9 cellular contexts compared by ENCODE assay signal in the genomic region with DNA sequence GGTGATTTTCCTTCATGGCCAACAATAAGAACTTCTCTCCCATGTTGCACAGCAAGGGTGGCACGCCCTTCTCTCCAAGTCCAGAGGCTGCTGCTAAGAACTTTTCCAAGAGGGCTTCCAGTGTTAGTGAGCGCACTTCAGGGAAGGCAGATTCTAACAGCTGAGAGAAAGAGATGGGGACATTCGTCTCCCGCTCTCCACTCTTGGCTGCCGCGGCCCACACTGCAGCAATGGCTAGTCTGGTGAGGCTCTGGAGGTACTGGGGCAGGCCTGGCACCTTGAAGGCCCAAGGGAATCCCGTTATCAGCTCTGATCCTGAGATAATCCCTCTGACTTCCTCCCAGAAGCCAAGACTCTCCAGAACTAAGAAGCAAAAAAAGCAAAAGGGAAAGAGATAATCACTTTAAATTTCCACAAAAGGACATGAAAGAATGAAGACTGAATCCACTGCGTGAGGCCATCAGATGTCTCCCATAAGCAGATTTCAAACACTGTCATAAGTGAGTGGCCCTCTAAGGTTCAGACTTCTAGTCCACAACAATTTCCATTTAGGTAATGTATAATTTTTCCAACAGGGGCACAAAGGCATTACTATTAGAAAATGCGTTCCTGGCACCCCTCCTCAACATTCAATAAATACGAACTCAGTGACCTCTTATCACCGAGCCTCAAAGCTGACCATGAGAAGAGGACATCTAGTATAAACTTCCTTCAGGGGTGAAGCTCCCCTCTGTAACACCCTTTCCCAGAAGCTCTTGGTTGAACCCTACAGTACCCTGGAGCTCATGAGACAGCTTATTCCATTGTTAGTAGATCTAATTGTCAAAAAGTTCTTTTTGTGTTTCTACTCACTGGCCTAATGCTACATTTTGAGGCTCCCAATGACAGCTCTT.
A peak's percentile ranks its signal among the peaks of the same experiment; 100 is the strongest.
DNase-seq lines count a peak whose midpoint lies in the region; ATAC-seq and TF ChIP-seq lines count a peak whose summit lies in the region.
"Had no signal": no experiment of that assay in that cellular context is flagged by ENCODE, and none has a peak within 500 bp of the region (broad histone marks: within the 10 kb centered on the region; RNA-seq: fewer than 3 reads in every experiment).

No MANE protein-coding gene starts in this region.

- WGBS in liver: 87% methylated on average over 11 of the region's 11 CpGs
- 84 to 85% methylated on average over 11 of the region's 11 CpGs for WGBS in tibial nerve, 2 donors

- no peaks in the 10 kb centered on the region for H3F3A ChIP-seq in MM.1S (ENCODE audit: insufficient read depth, low read length)

- no peak for DNase-seq in activated CD8-positive, alpha-beta memory T cell treated with anti-CD3 and anti-CD28 coated beads, Interleukin-2, amount 10 ng/mL, durations not matched to agents 7 days and 5 days
- no peak for DNase-seq in activated CD8-positive, alpha-beta memory T cell treated with anti-CD3 and anti-CD28 coated beads, Interleukin-2, amount 50 U/mL, for 48 hours
- no peak for DNase-seq in activated T-helper 2 cell treated with anti-CD3 and anti-CD28 coated beads, Interferon-gamma antibody, Interleukin-2, Interleukin-4, amounts not matched to agents 10 μg/mL and 5 μg/mL and 100 μg/mL, durations not matched to agents 14 hours and 24 hours and 36 hours (ENCODE audit: low spot score)
- DNase-seq in tibial nerve (ENCODE audit: low spot score in 2 of 2) (no peak), AG20443 (ENCODE audit: low spot score) (no peak), MM.1S (no peak)
- no peak for DNase-seq in stimulated activated CD8-positive, alpha-beta memory T cell treated with anti-CD3 and anti-CD28 coated beads, Interleukin-4, amount 100 ng/mL, for 48 hours
- DNase-seq: NCI-H187 had no signal

- TF ChIP-seq EP300 in tibial nerve (IDR thresholded peaks at IDR 0.05): no peak

- peaks cover 50% of the 10 kb centered on the region for H3K36me3 Mint-ChIP-seq in activated CD8-positive, alpha-beta memory T cell treated with anti-CD3 and anti-CD28 coated beads, Interleukin-2, amount 10 ng/mL, durations not matched to agents 7 days and 5 days
- peaks cover 49% of the 10 kb centered on the region for H3K36me3 Mint-ChIP-seq in activated T-helper 2 cell treated with anti-CD3 and anti-CD28 coated beads, Interferon-gamma antibody, Interleukin-2, Interleukin-4, amounts not matched to agents 10 μg/mL and 5 μg/mL and 100 μg/mL, durations not matched to agents 14 hours and 24 hours and 36 hours (ENCODE audit: low read depth)

- no peak overlapping the region for H2AFZ ChIP-seq in MM.1S (ENCODE audit: low read length)

- ATAC-seq in activated CD8-positive, alpha-beta memory T cell treated with anti-CD3 and anti-CD28 coated beads, Interleukin-2, amount 10 ng/mL, durations not matched to agents 7 days and 5 days: no peak

- H3K27ac ChIP-seq in liver (ENCODE audit: low read depth in 1 of 2, low read length in 2 of 2): peak overlapping the region; percentile 64 to 78
- peak overlapping the region; percentile 31 to 93 (median 76) for H3K27ac ChIP-seq in tibial nerve
- no peak overlapping the region for H3K27ac ChIP-seq in MM.1S (ENCODE audit: low read length)

- CTCF ChIA-PET in activated CD8-positive, alpha-beta memory T cell treated with anti-CD3 and anti-CD28 coated beads, Interleukin-2, amount 10 ng/mL, durations not matched to agents 7 days and 5 days (lab: Charles Lee): no interaction called here

- peaks cover 4 to 27% (median 10%) of the 10 kb centered on the region in 4 donors for H3K4me1 ChIP-seq in liver (ENCODE audit: control insufficient read depth in 4 of 4, insufficient read depth in 4 of 4, low read length in 3 of 4)
- peaks cover 0 to 25% (median 4%) of the 10 kb centered on the region in 4 donors for H3K4me1 ChIP-seq in tibial nerve
- peaks cover 16% of the 10 kb centered on the region for H3K4me1 ChIP-seq in MM.1S (ENCODE audit: low read length)

- H3K9me3 ChIP-seq in liver (ENCODE audit: control insufficient read depth in 4 of 4, low read length in 3 of 4) (no peaks in the 10 kb centered on the region), tibial nerve (no peaks in the 10 kb centered on the region), MM.1S (replicated peaks; ENCODE audit: insufficient read depth, low read length) (no peaks in the 10 kb centered on the region)

- H3K27ac Mint-ChIP-seq in activated CD8-positive, alpha-beta memory T cell treated with anti-CD3 and anti-CD28 coated beads, Interleukin-2, amount 10 ng/mL, durations not matched to agents 7 days and 5 days: peak overlapping the region; percentile 83
- H3K27ac Mint-ChIP-seq in activated T-helper 2 cell treated with anti-CD3 and anti-CD28 coated beads, Interferon-gamma antibody, Interleukin-2, Interleukin-4, amounts not matched to agents 10 μg/mL and 5 μg/mL and 100 μg/mL, durations not matched to agents 14 hours and 24 hours and 36 hours: peak overlapping the region; percentile 68

- no peaks in the 10 kb centered on the region for H3K9me2 ChIP-seq in MM.1S (replicated peaks; ENCODE audit: insufficient read depth, low read length)

- H3K9ac ChIP-seq in liver (ENCODE audit: low read depth in 1 of 2, low read length in 2 of 2) (no peak overlapping the region), MM.1S (ENCODE audit: low read length) (no peak overlapping the region)

- H3K27me3 ChIP-seq in liver (ENCODE audit: control insufficient read depth in 4 of 4, insufficient read depth in 4 of 4, low read length in 3 of 4) (no peaks in the 10 kb centered on the region), tibial nerve (no peaks in the 10 kb centered on the region), MM.1S (replicated peaks; ENCODE audit: insufficient read depth, low read length) (no peaks in the 10 kb centered on the region)

- TF ChIP-seq CTCF in liver (IDR thresholded peaks at IDR 0.05; ENCODE audit: low read depth, low read length, missing input control) (no peak), tibial nerve (IDR thresholded peaks at IDR 0.05) (no peak), MM.1S (IDR thresholded peaks at IDR 0.05; ENCODE audit: low read length) (no peak)

- no peaks in the 10 kb centered on the region for H3K36me3 ChIP-seq in liver (ENCODE audit: control insufficient read depth in 4 of 4, insufficient read depth in 3 of 4, low read depth in 1 of 4, low read length in 3 of 4)
- peaks cover 0 to 27% (median 0%) of the 10 kb centered on the region in 3 donors for H3K36me3 ChIP-seq in tibial nerve
- peaks cover 2% of the 10 kb centered on the region; the same call in 1 of the 2 replicates for H3K36me3 ChIP-seq in MM.1S (replicated peaks; ENCODE audit: insufficient read depth, low read length)

- intact Hi-C loops in activated T-helper 2 cell treated with anti-CD3 and anti-CD28 coated beads, Interferon-gamma antibody, Interleukin-2, Interleukin-4, amounts not matched to agents 10 μg/mL and 5 μg/mL and 100 μg/mL, durations not matched to agents 14 hours and 24 hours and 36 hours (cut with micrococcal nuclease): loop anchor here (5.0 kb wide), 2 partner anchors 94 to 166 kb away; no protein-coding TSS in a partner anchor

- H3K4me3 ChIP-seq in liver (ENCODE audit: low read depth in 1 of 3, low read length in 3 of 3) (no peak overlapping the region), tibial nerve (no peak overlapping the region), MM.1S (ENCODE audit: low read length) (no peak overlapping the region)

- H3K4me3 Mint-ChIP-seq in activated CD8-positive, alpha-beta memory T cell treated with anti-CD3 and anti-CD28 coated beads, Interleukin-2, amount 10 ng/mL, durations not matched to agents 7 days and 5 days: no peak overlapping the region
- no peak overlapping the region for H3K4me3 Mint-ChIP-seq in activated T-helper 2 cell treated with anti-CD3 and anti-CD28 coated beads, Interferon-gamma antibody, Interleukin-2, Interleukin-4, amounts not matched to agents 10 μg/mL and 5 μg/mL and 100 μg/mL, durations not matched to agents 14 hours and 24 hours and 36 hours (ENCODE audit: low read depth)

- no peaks in the 10 kb centered on the region for H3K9me3 Mint-ChIP-seq in activated CD8-positive, alpha-beta memory T cell treated with anti-CD3 and anti-CD28 coated beads, Interleukin-2, amount 10 ng/mL, durations not matched to agents 7 days and 5 days (ENCODE audit: low read depth)
- no peaks in the 10 kb centered on the region for H3K9me3 Mint-ChIP-seq in activated T-helper 2 cell treated with anti-CD3 and anti-CD28 coated beads, Interferon-gamma antibody, Interleukin-2, Interleukin-4, amounts not matched to agents 10 μg/mL and 5 μg/mL and 100 μg/mL, durations not matched to agents 14 hours and 24 hours and 36 hours

- no peaks in the 10 kb centered on the region for H3K27me3 Mint-ChIP-seq in activated CD8-positive, alpha-beta memory T cell treated with anti-CD3 and anti-CD28 coated beads, Interleukin-2, amount 10 ng/mL, durations not matched to agents 7 days and 5 days
- no peaks in the 10 kb centered on the region for H3K27me3 Mint-ChIP-seq in activated T-helper 2 cell treated with anti-CD3 and anti-CD28 coated beads, Interferon-gamma antibody, Interleukin-2, Interleukin-4, amounts not matched to agents 10 μg/mL and 5 μg/mL and 100 μg/mL, durations not matched to agents 14 hours and 24 hours and 36 hours (ENCODE audit: low read depth)

- peaks cover 28% of the 10 kb centered on the region for H3K4me1 Mint-ChIP-seq in activated CD8-positive, alpha-beta memory T cell treated with anti-CD3 and anti-CD28 coated beads, Interleukin-2, amount 10 ng/mL, durations not matched to agents 7 days and 5 days
- peaks cover 32% of the 10 kb centered on the region for H3K4me1 Mint-ChIP-seq in activated T-helper 2 cell treated with anti-CD3 and anti-CD28 coated beads, Interferon-gamma antibody, Interleukin-2, Interleukin-4, amounts not matched to agents 10 μg/mL and 5 μg/mL and 100 μg/mL, durations not matched to agents 14 hours and 24 hours and 36 hours (ENCODE audit: low read depth)

- TF ChIP-seq RAD21 in liver (IDR thresholded peaks at IDR 0.05): no peak

- no peak for TF ChIP-seq POLR2A in tibial nerve (IDR thresholded peaks at IDR 0.05)

- no peaks in the 10 kb centered on the region for H4K20me1 ChIP-seq in MM.1S (ENCODE audit: insufficient read depth, low read length)

- H3K4me2 ChIP-seq in MM.1S (ENCODE audit: low read depth, low read length): no peak overlapping the region

- no peaks in the 10 kb centered on the region for H3K79me2 ChIP-seq in MM.1S (ENCODE audit: low read length)

TF ChIP-seq in liver, 16 proteins besides CTCF, POLR2A, EP300 and RAD21 (continues in another document):
- no peak for TF ChIP-seq SP1 (IDR thresholded peaks at IDR 0.05)
- TF ChIP-seq TAF1 (conservative IDR thresholded peaks at IDR 0.05): no peak
- TF ChIP-seq ATF3 (IDR thresholded peaks at IDR 0.05): no peak
- TF ChIP-seq YY1 (IDR thresholded peaks at IDR 0.05): no peak
- TF ChIP-seq FOXA2 (IDR thresholded peaks at IDR 0.05): no peak
- no peak for TF ChIP-seq JUND (IDR thresholded peaks at IDR 0.05)
- TF ChIP-seq RXRA (IDR thresholded peaks at IDR 0.05): no peak
